In genomic region chr1:165443539-165444289, GRCh38 we compare ENCODE assay signal across 14 cellular contexts. TPM values are rescaled to one million over a fixed set of nuclear protein-coding genes. Genes with fewer than 3 reads are reported as not detected.
DNase-seq lines count a peak whose midpoint lies in the region; ATAC-seq, FAIRE-seq and TF ChIP-seq lines count a peak whose summit lies in the region.
"Had no signal": no experiment of that assay in that cellular context is flagged by ENCODE, and none has a peak within 500 bp of the region (broad histone marks: within the 10 kb centered on the region; RNA-seq: fewer than 3 reads in every experiment).

No MANE protein-coding gene starts in this region.

- H3K4me3 ChIP-seq in SJCRH30 (peak overlapping the region; percentile 63), left ventricle myocardium inferior (peak overlapping the region; percentile 66), neuronal stem cell (ENCODE audit: low read length in 2 of 2) (no peak overlapping the region)

- H3K9me3 ChIP-seq in SJCRH30 (replicated peaks) (no peaks in the 10 kb centered on the region), left ventricle myocardium inferior (replicated peaks) (no peaks in the 10 kb centered on the region), neuronal stem cell (replicated peaks in 1 of 2; ENCODE audit: control insufficient read depth in 2 of 2, insufficient read depth in 1 of 2, low read depth in 1 of 2, low read length in 2 of 2) (no peaks in the 10 kb centered on the region)
- H3K9me3 ChIP-seq: pancreas had no signal

- H3K18ac ChIP-seq in neuronal stem cell (ENCODE audit: low read length) = peak overlapping the region; percentile 63

- no peak overlapping the region for H3K4ac ChIP-seq in neuronal stem cell (ENCODE audit: low read length)

- no peak overlapping the region for H3K14ac ChIP-seq in neuronal stem cell (ENCODE audit: low read length)

- TF ChIP-seq CTCF in D721Med (IDR thresholded peaks at IDR 0.05; ENCODE audit: insufficient read depth, missing control alignments) (no peak), left ventricle myocardium inferior (IDR thresholded peaks at IDR 0.05; ENCODE audit: borderline replicate concordance) (no peak)

- no peaks in the 10 kb centered on the region for H3K79me1 ChIP-seq in neuronal stem cell (ENCODE audit: low read depth, low read length)

- intact Hi-C loops in left ventricle myocardium inferior (cut with micrococcal nuclease) = no loop called here

- H4K91ac ChIP-seq in neuronal stem cell (ENCODE audit: low read depth, low read length, poor library complexity) = no peak overlapping the region

- ATAC-seq in HG03460 (IDR thresholded peaks at IDR 0.05; ENCODE audit: unreplicated experiment) = no peak

- no peak for DNase-seq in D721Med (ENCODE audit: insufficient read length, low spot score)
- DNase-seq in SJCRH30 = peak; percentile 67 to 79
- peak; percentile 35 for DNase-seq in left ventricle myocardium inferior
- no peak for DNase-seq in neuronal stem cell (ENCODE audit: low spot score)
- DNase-seq in SW 1271 (lab: John Stamatoyannopoulos, UW) = no peak
- DNase-seq in activated effector memory CD4-positive, alpha-beta T cell treated with anti-CD3 and anti-CD28 coated beads, Interleukin-2, amount 50 U/mL, for 16 hours = no peak
- DNase-seq in stimulated activated CD4-positive, alpha-beta T cell treated with anti-CD3 and anti-CD28 coated beads, Interleukin-2, amount 100 ng/mL, for 24 hours = no peak
- DNase-seq: NCI-H1092 treated with DMSO at 0.1 percent for 48 hours, OCI-M1, pancreas had no signal

- H2BK12ac ChIP-seq in neuronal stem cell (ENCODE audit: low read length) = no peak overlapping the region

- H2AFZ ChIP-seq in neuronal stem cell (ENCODE audit: low read length) = no peak overlapping the region

- no peak overlapping the region for H3K9ac ChIP-seq in neuronal stem cell (ENCODE audit: low read depth, low read length, poor library complexity)

- H3K23ac ChIP-seq in neuronal stem cell (ENCODE audit: low read depth, low read length, poor library complexity) = no peak overlapping the region

- H3K36me3 ChIP-seq in SJCRH30 (no peaks in the 10 kb centered on the region), left ventricle myocardium inferior (no peaks in the 10 kb centered on the region), neuronal stem cell (replicated peaks in 1 of 2; ENCODE audit: control insufficient read depth in 2 of 2, insufficient read depth in 2 of 2, low read length in 2 of 2) (no peaks in the 10 kb centered on the region)
- H3K36me3 ChIP-seq: pancreas had no signal

- WGBS in neuronal stem cell (ENCODE audit: extremely low coverage in 2 of 2, insufficient read length in 2 of 2, insufficient replicate concordance in 1 of 2), 2 donors = no CpG with 5 or more reads among the region's 8 CpGs

- H2AK5ac ChIP-seq in neuronal stem cell (ENCODE audit: low read depth, low read length) = no peak overlapping the region

- H2BK15ac ChIP-seq in neuronal stem cell (ENCODE audit: low read length) = no peak overlapping the region

- H2BK5ac ChIP-seq in neuronal stem cell (ENCODE audit: low read length) = no peak overlapping the region

- H3K4me1 ChIP-seq in SJCRH30 (peaks cover 12% of the 10 kb centered on the region), left ventricle myocardium inferior (peaks cover 27% of the 10 kb centered on the region), neuronal stem cell (ENCODE audit: control insufficient read depth in 2 of 2, insufficient read depth in 1 of 2, low read depth in 1 of 2, low read length in 2 of 2) (peaks cover 0 to 25% of the 10 kb centered on the region in 2 donors)
- H3K4me1 ChIP-seq: pancreas had no signal

- H3K27ac ChIP-seq in SJCRH30 (peak overlapping the region; percentile 61), left ventricle myocardium inferior (replicated peaks) (peak overlapping the region; percentile 66), neuronal stem cell (replicated peaks; ENCODE audit: low read length) (no peak overlapping the region)
- H3K27ac ChIP-seq: C4-2B, pancreas had no signal

- H3K27me3 ChIP-seq in SJCRH30 (no peaks in the 10 kb centered on the region), left ventricle myocardium inferior (ENCODE audit: low read depth) (peaks cover 21% of the 10 kb centered on the region), neuronal stem cell (ENCODE audit: control insufficient read depth in 3 of 3, insufficient read depth in 3 of 3, low read depth in 1 of 3, low read length in 3 of 3) (peaks cover 0 to 61% (median 21%) of the 10 kb centered on the region in 3 experiments)

- peak; percentile 88 for FAIRE-seq in D721Med (lab: Jason Lieb, UNC)
- FAIRE-seq: GM19239, pancreas, TTC549 had no signal

- H4K8ac ChIP-seq in neuronal stem cell (ENCODE audit: low read depth, low read length) = no peak overlapping the region

- H2BK120ac ChIP-seq in neuronal stem cell (ENCODE audit: low read depth, low read length) = no peak overlapping the region

- H3K4me2 ChIP-seq in neuronal stem cell (ENCODE audit: insufficient read depth, low read length, poor library complexity, severe bottlenecking) = no peak overlapping the region

RNA-seq across cellular contexts. Expression of gene RXRG, which starts 1.2 kb away (rescaled TPM):
- total RNA-seq in SJCRH30 (2014; rRNA removed; shearing (Covaris generic)) = 10.9 and 13.4 TPM in 2 replicates
- 9.3 TPM for total RNA-seq in left ventricle myocardium inferior
- 0.01 TPM for polyA plus RNA-seq in neuronal stem cell (2013, experiment 1 of 2)
- not detected for polyA plus RNA-seq in neuronal stem cell (2013, experiment 2 of 2)

Comparison
In these comparisons a context has a peak if more than half of its experiments do, and no peak if none do; other contexts are left out.
1. DNase-seq: peak in SJCRH30 (2 of 2) and left ventricle myocardium inferior (single experiment); none in D721Med (single experiment), neuronal stem cell (single experiment), SW 1271 (0 of 2), activated effector memory CD4-positive, alpha-beta T cell treated with anti-CD3 and anti-CD28 coated beads, Interleukin-2, amount 50 U/mL, for 16 hours (single experiment) and stimulated activated CD4-positive, alpha-beta T cell treated with anti-CD3 and anti-CD28 coated beads, Interleukin-2, amount 100 ng/mL, for 24 hours (0 of 2).
2. H3K4me3 ChIP-seq: peak in SJCRH30 (single experiment) and left ventricle myocardium inferior (single experiment); none in neuronal stem cell (0 of 2).